1 cellular context compared by ENCODE assay signal in genomic region chr1:3732747-3733602, GRCh38.
TF ChIP-seq lines count a peak whose summit lies in the region.

No MANE protein-coding gene starts in this region.

TF ChIP-seq in H1, 55 proteins besides CTCF, POLR2A, EP300 and RAD21:
- TF ChIP-seq MAX (IDR thresholded peaks at IDR 0.05) (peak; percentile 85), EGR1 (IDR thresholded peaks at IDR 0.05; ENCODE audit: borderline replicate concordance, low read depth, low read length) (peak; percentile 77; the same call in 1 of the 2 replicates), CHD2 (IDR thresholded peaks at IDR 0.05; ENCODE audit: low read length) (0 out of 2 replicates have a peak, but pooled peaks have one; percentile 38), YY1 (IDR thresholded peaks at IDR 0.05; ENCODE audit: low read depth, low read length) (0 out of 2 replicates have a peak, but pooled peaks have one; percentile 22), CHD7 (IDR thresholded peaks at IDR 0.05; ENCODE audit: insufficient replicate concordance, low read length) (no peak), SIN3A (conservative IDR thresholded peaks at IDR 0.05 in 1 of 2, IDR thresholded peaks at IDR 0.05 in 1 of 2; ENCODE audit: low read depth in 1 of 2, low read length in 2 of 2) (peak in 1 of 2 experiments; percentile 69; a peak in 1 of 4 replicates), TAF1 (IDR thresholded peaks at IDR 0.05; ENCODE audit: low read depth, low read length) (peak; percentile 45; the same call in 1 of the 2 replicates), GTF2F1 (IDR thresholded peaks at IDR 0.05; ENCODE audit: borderline replicate concordance, low read depth, low read length) (no peak), TEAD4 (IDR thresholded peaks at IDR 0.05; ENCODE audit: low read depth, low read length) (no peak), JUN (IDR thresholded peaks at IDR 0.05; ENCODE audit: low read depth, low read length) (no peak), TBP (IDR thresholded peaks at IDR 0.05; ENCODE audit: low read depth, low read length) (0 out of 2 replicates have a peak, but pooled peaks have one; percentile 23), JUND (IDR thresholded peaks at IDR 0.05; ENCODE audit: low read length) (no peak), BCL11A (IDR thresholded peaks at IDR 0.05; ENCODE audit: low read depth in 2 of 2, low read length in 2 of 2) (no peak), RBBP5 (IDR thresholded peaks at IDR 0.05; ENCODE audit: borderline replicate concordance, low read depth, low read length) (peak; percentile 65; the same call in 1 of the 2 replicates), SP2 (IDR thresholded peaks at IDR 0.05; ENCODE audit: low read length) (no peak), ASH2L (IDR thresholded peaks at IDR 0.05; ENCODE audit: low read length) (peak; percentile 66), CREB1 (IDR thresholded peaks at IDR 0.05) (0 out of 2 replicates have a peak, but pooled peaks have one; percentile 50), USF2 (IDR thresholded peaks at IDR 0.05; ENCODE audit: low read length) (no peak), GABPA (IDR thresholded peaks at IDR 0.05; ENCODE audit: borderline replicate concordance, insufficient read depth, low read length) (peak; percentile 72; the same call in 1 of the 2 replicates), TCF12 (IDR thresholded peaks at IDR 0.05; ENCODE audit: low read depth, low read length) (no peak), E2F6 (IDR thresholded peaks at IDR 0.05) (0 out of 2 replicates have a peak, but pooled peaks have one; percentile 35)
